Comparison of ENCODE assay signal across 5 cellular contexts in genomic region chr11:49190287-49190686, GRCh38. TPM values are rescaled to one million over a fixed set of nuclear protein-coding genes. Genes with fewer than 3 reads are reported as not detected.
"Had no signal": no experiment of that assay in that cellular context is flagged by ENCODE, and none has a peak within 500 bp of the region (broad histone marks: within the 10 kb centered on the region; RNA-seq: fewer than 3 reads in every experiment).

No MANE protein-coding gene starts in this region.

RNA-seq across cellular contexts. Expression of gene FOLH1, which starts 18.1 kb away (rescaled TPM):
- total RNA-seq: fibroblast of villous mesenchyme; left ventricle myocardium superior; natural killer cell treated with Interleukin-12 subunit alpha and Interleukin-12 subunit beta and Interleukin-15 and Interleukin-18, amount 100 ng/mL, for 72 hours; neural crest cell; progenitor cell of endocrine pancreas had no signal
